Comparison of ENCODE assay signal across 15 cellular contexts in the genomic region with DNA sequence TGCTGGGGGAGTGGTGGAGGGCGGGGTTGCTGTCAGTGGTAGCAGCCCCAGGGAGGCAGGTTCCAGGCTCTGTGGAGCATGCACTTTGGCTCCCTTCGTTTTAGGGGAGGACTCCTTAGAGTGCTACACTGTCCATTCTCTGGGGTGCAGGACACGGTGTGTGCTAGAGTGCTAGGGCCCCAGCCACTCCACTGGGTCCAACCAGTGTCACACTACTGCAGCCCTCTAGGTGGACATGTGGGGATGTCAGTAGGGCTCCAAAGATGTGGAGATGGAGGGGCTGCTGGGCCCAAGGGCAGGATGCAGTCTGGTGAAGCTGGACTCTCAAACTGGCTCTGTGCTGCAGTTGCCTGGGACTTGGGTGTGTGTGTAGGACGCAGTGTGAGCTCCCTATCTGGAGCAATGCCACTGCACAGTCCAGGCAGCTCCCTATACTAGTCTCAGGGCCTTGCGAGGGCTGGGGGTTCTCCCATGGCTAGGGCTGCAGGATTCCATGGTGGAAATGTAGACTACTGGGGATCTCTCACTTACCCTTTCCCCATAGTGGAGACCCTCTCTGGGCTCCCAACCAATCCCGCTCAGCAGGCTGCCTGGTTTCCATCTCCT. TPM values are rescaled to one million over a fixed set of nuclear protein-coding genes. Genes with fewer than 3 reads are reported as not detected.
DNase-seq lines count a peak whose midpoint lies in the region; ATAC-seq and TF ChIP-seq lines count a peak whose summit lies in the region.
"Had no signal": no experiment of that assay in that cellular context is flagged by ENCODE, and none has a peak within 500 bp of the region (broad histone marks: within the 10 kb centered on the region; RNA-seq: fewer than 3 reads in every experiment).

No MANE protein-coding gene starts in this region.

- no peak overlapping the region for H3K9ac ChIP-seq in BLaER1

- ATAC-seq in lower lobe of right lung (peak; percentile 9 to 51), GM21526 (IDR thresholded peaks at IDR 0.05; ENCODE audit: low FRiP score, unreplicated experiment) (no peak), HG03442 (IDR thresholded peaks at IDR 0.05; ENCODE audit: unreplicated experiment) (no peak), GM21447 (IDR thresholded peaks at IDR 0.05; ENCODE audit: unreplicated experiment) (no peak)
- ATAC-seq in stimulated activated naive CD8-positive, alpha-beta T cell treated with anti-CD3 and anti-CD28 coated beads, Interleukin-15, Interleukin-2, amounts not matched to agents 100 U/mL and 50 U/mL, for 24 hours: peak; percentile 40

- H3K27me3 ChIP-seq in BLaER1 (no peaks in the 10 kb centered on the region), PC-9 (ENCODE audit: insufficient read depth, low read depth) (no peaks in the 10 kb centered on the region), lower lobe of right lung (ENCODE audit: low read depth) (no peaks in the 10 kb centered on the region)

- no peak overlapping the region for H2AFZ ChIP-seq in PC-9

- no peak for TF ChIP-seq CTCF in PC-9 (conservative IDR thresholded peaks at IDR 0.05)
- no peak for TF ChIP-seq CTCF in lower lobe of right lung (IDR thresholded peaks at IDR 0.05)

- DNase-seq in PC-9 (no peak), lower lobe of right lung (no peak)
- no peak for DNase-seq in stimulated activated naive CD8-positive, alpha-beta T cell treated with anti-CD3 and anti-CD28 coated beads, Interleukin-15, Interleukin-2, amounts not matched to agents 100 U/mL and 50 U/mL, for 24 hours
- no peak for DNase-seq in activated naive CD4-positive, alpha-beta T cell treated with anti-CD3 and anti-CD28 coated beads, Interleukin-2, amount 50 U/mL, for 16 hours
- DNase-seq: 8988T; AML-193; C1 segment of cervical spinal cord; CD4-positive, alpha-beta T cell; DMS79; HCEC 1CT had no signal

- H3K4me1 ChIP-seq in BLaER1: peaks cover 14% of the 10 kb centered on the region
- H3K4me1 ChIP-seq in PC-9 (replicated peaks; ENCODE audit: insufficient read depth): peaks cover 26% of the 10 kb centered on the region
- H3K4me1 ChIP-seq in lower lobe of right lung: no peaks in the 10 kb centered on the region

- peaks cover 18% of the 10 kb centered on the region; the same call in 1 of the 2 replicates for H3F3A ChIP-seq in PC-9 (ENCODE audit: insufficient read depth, low read depth)

- POLR2A ChIA-PET in PC-9 (lab: Charles Lee; ENCODE audit: unreplicated experiment): no interaction called here

- H4K20me1 ChIP-seq in BLaER1 (no peaks in the 10 kb centered on the region), PC-9 (ENCODE audit: insufficient read depth) (no peaks in the 10 kb centered on the region)

- CTCF ChIA-PET in PC-9 (lab: Charles Lee): no interaction called here

- H3K9me2 ChIP-seq in PC-9 (ENCODE audit: insufficient read depth): no peaks in the 10 kb centered on the region

- H3K9me3 ChIP-seq in BLaER1 (0 out of 2 replicates have a peak, but pooled peaks cover 10% of the 10 kb centered on the region), PC-9 (ENCODE audit: insufficient read depth, low read depth) (no peaks in the 10 kb centered on the region), lower lobe of right lung (no peaks in the 10 kb centered on the region)

- H3K4me3 ChIP-seq in BLaER1 (no peak overlapping the region), PC-9 (no peak overlapping the region), lower lobe of right lung (no peak overlapping the region)

- H3K79me2 ChIP-seq in PC-9 (ENCODE audit: low read depth): no peaks in the 10 kb centered on the region

- BruUV-seq in PC-9 (replicated peaks; lab: Mats Ljungman, UMichigan): no TSS peak

- H3K27ac ChIP-seq in BLaER1 (no peak overlapping the region), PC-9 (peak overlapping the region; percentile 66), lower lobe of right lung (no peak overlapping the region)

- H3K4me2 ChIP-seq in BLaER1 (peak overlapping the region; percentile 49), PC-9 (peak overlapping the region; percentile 56)

- intact Hi-C loops in PC-9 (cut with micrococcal nuclease; ENCODE audit: unreplicated experiment) (no loop called here), lower lobe of right lung (cut with DNase I) (no loop called here)

- H3K36me3 ChIP-seq in BLaER1 (no peaks in the 10 kb centered on the region), PC-9 (ENCODE audit: low read depth) (no peaks in the 10 kb centered on the region), lower lobe of right lung (no peaks in the 10 kb centered on the region)

RNA-seq across cellular contexts. Expression of a gene that starts 45.5 kb away (rescaled TPM):
- total RNA-seq in PC-9 (2021): not detected in 2 replicates
- total RNA-seq in lower lobe of right lung: 0.32 TPM
- total RNA-seq: CD4-positive, alpha-beta T cell; HT-29 had no signal

Comparison
In these comparisons a context has a peak if more than half of its experiments do, and no peak if none do; other contexts are left out.
1. ATAC-seq: peak in lower lobe of right lung (2 of 2) and stimulated activated naive CD8-positive, alpha-beta T cell treated with anti-CD3 and anti-CD28 coated beads, Interleukin-15, Interleukin-2, amounts not matched to agents 100 U/mL and 50 U/mL, for 24 hours (single experiment); none in GM21526 (single experiment), HG03442 (single experiment) and GM21447 (single experiment).